31 cellular contexts compared by ENCODE assay signal in genomic region chr4:130668859-130669258, GRCh38.
"Had no signal": no experiment of that assay in that cellular context is flagged by ENCODE, and none has a peak within 500 bp of the region (broad histone marks: within the 10 kb centered on the region; RNA-seq: fewer than 3 reads in every experiment).

No MANE protein-coding gene starts in this region.

- H3K9me3 ChIP-seq: adrenal gland, ascending aorta, body of pancreas, breast epithelium had no signal

- H3K27me3 ChIP-seq: adrenal gland, ascending aorta, body of pancreas, brain microvascular endothelial cell, breast epithelium, cardiac muscle cell had no signal

- H3K36me3 ChIP-seq: adrenal gland, ascending aorta, brain microvascular endothelial cell, breast epithelium, cardiac muscle cell had no signal

- H3K4me1 ChIP-seq: adrenal gland, ascending aorta, body of pancreas, breast epithelium had no signal

- H3K27ac ChIP-seq: adrenal gland, ascending aorta, body of pancreas, brain microvascular endothelial cell, breast epithelium, cardiac muscle cell had no signal

- ATAC-seq: activated naive CD4-positive, alpha-beta T cell treated with anti-CD3 and anti-CD28 coated beads, Interleukin-2, amount 50 U/mL, for 72 hours; activated naive CD8-positive, alpha-beta T cell treated with anti-CD3 and anti-CD28 coated beads, Interleukin-2, amount 50 U/mL, for 24 hours; activated T-cell treated with anti-CD3 and anti-CD28 coated beads, Interleukin-2, amount 50 U/mL, for 4 hours; activated T-cell treated with anti-CD3 and anti-CD28 coated beads, Interleukin-2, amount 50 U/mL, for 72 hours; activated T-helper 17 cell treated with anti-CD3 and anti-CD28 coated beads, Interleukin-2, amount 50 U/mL, for 72 hours; body of pancreas had no signal

- H3K4me3 ChIP-seq: adrenal gland, ascending aorta, body of pancreas, breast epithelium, cardiac muscle cell had no signal

- DNase-seq: activated effector memory CD4-positive, alpha-beta T cell treated with anti-CD3 and anti-CD28 coated beads, Interleukin-2, amount 50 U/mL, for 16 hours; activated effector memory CD4-positive, alpha-beta T cell treated with Interleukin-2 at 50 U/mL for 16 hours; activated gamma-delta T cell; activated gamma-delta T cell treated with Interleukin-2 at 50 U/mL for 16 hours; activated naive CD4-positive, alpha-beta T cell; activated naive CD4-positive, alpha-beta T cell treated with anti-CD3 and anti-CD28 coated beads for 36 hours; activated naive CD4-positive, alpha-beta T cell treated with anti-CD3 and anti-CD28 coated beads, Interleukin-2, amount 10 ng/mL, durations not matched to agents 7 days and 5 days; activated naive CD4-positive, alpha-beta T cell treated with anti-CD3 and anti-CD28 coated beads, Interleukin-2, amount 50 U/mL, for 16 hours; activated naive CD4-positive, alpha-beta T cell treated with Interleukin-2 at 50 U/mL for 16 hours; activated naive CD8-positive, alpha-beta T cell treated with anti-CD3 and anti-CD28 coated beads for 36 hours; activated naive CD8-positive, alpha-beta T cell treated with anti-CD3 and anti-CD28 coated beads, Interleukin-2, amount 10 ng/mL, durations not matched to agents 7 days and 5 days; activated naive CD8-positive, alpha-beta T cell treated with anti-CD3 and anti-CD28 coated beads, Interleukin-2, amount 50 U/mL, for 24 hours; activated T-cell treated with anti-CD3 and anti-CD28 coated beads, Interleukin-2, amount 50 U/mL, for 24 hours; activated T-cell treated with anti-CD3 and anti-CD28 coated beads, Interleukin-2, amount 50 U/mL, for 4 hours; activated T-cell treated with anti-CD3 and anti-CD28 coated beads, Interleukin-2, amount 50 U/mL, for 48 hours; activated T-cell treated with anti-CD3 and anti-CD28 coated beads, Interleukin-2, amount 50 U/mL, for 72 hours; adrenal gland; amniotic stem cell; amygdala; anterior cingulate cortex; aorta; body of pancreas; brain microvascular endothelial cell; caudate nucleus; central memory CD4-positive, alpha-beta T cell; cerebellar nuclear complex had no signal
